In genomic region chr16:79215289-79215688, GRCh38 we compare ENCODE assay signal across 1 cellular context.
TF ChIP-seq lines count a peak whose summit lies in the region.

No MANE protein-coding gene starts in this region.

TF ChIP-seq in H1, 55 proteins besides CTCF, POLR2A, EP300 and RAD21 (continued from another document):
- TF ChIP-seq SUZ12 (IDR thresholded peaks at IDR 0.05; ENCODE audit: low read length): no peak
